In genomic region chr4:156408749-156409148, GRCh38 we compare ENCODE assay signal across 2 cellular contexts.
TF ChIP-seq lines count a peak whose summit lies in the region.

No MANE protein-coding gene starts in this region.

TF ChIP-seq in IMR-90, 13 proteins besides CTCF, POLR2A, EP300 and RAD21:
- TF ChIP-seq FOS (IDR thresholded peaks at IDR 0.05; ENCODE audit: low read depth, low read length) (peak; percentile 63), BHLHE40 (IDR thresholded peaks at IDR 0.05; ENCODE audit: low read depth, low read length) (no peak)
TF ChIP-seq in IMR-90: peak in this region for 1.

TF ChIP-seq in endothelial cell of umbilical vein, 7 proteins besides CTCF, POLR2A, EP300 and RAD21:
- TF ChIP-seq JUN (IDR thresholded peaks at IDR 0.05; ENCODE audit: borderline replicate concordance, insufficient read depth, insufficient read length, low read depth) (peak; percentile 15), FOS (IDR thresholded peaks at IDR 0.05; ENCODE audit: borderline replicate concordance, insufficient read depth, low read length) (no peak)
